Comparison of ENCODE assay signal across 1 cellular context in the genomic region with DNA sequence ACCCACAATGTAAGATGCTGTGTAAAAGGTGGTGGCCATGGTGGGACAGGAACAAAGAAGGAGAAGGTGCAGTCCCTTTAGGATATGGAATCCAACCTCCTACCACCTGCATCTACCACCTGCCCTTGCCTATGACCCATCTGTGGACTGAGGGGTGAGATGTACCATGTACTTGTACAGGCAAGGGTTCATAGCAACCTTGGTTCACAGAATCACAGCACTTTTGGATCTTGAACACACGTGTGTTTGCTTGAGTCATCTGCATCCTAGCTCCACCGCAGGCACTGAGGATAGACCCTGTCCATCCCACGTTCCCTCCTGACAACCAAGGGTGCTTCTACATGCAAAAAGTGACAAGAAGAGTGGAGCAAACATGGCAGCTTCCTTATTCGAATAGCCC.
TF ChIP-seq lines count a peak whose summit lies in the region.

No MANE protein-coding gene starts in this region.

TF ChIP-seq in H1, 55 proteins besides CTCF, POLR2A, EP300 and RAD21:
- TF ChIP-seq TAF1 (IDR thresholded peaks at IDR 0.05; ENCODE audit: low read depth, low read length) (no peak), KDM4A (IDR thresholded peaks at IDR 0.05; ENCODE audit: low read depth, low read length, severe bottlenecking) (no peak), ASH2L (IDR thresholded peaks at IDR 0.05; ENCODE audit: low read length) (no peak), EGR1 (IDR thresholded peaks at IDR 0.05; ENCODE audit: borderline replicate concordance, low read depth, low read length) (no peak), CBX8 (IDR thresholded peaks at IDR 0.05; ENCODE audit: borderline replicate concordance, low read depth, low read length) (no peak), TEAD4 (IDR thresholded peaks at IDR 0.05; ENCODE audit: low read depth, low read length) (no peak)
